ENCODE assay signal across 8 cellular contexts in genomic region chr1:38873027-38873969, GRCh38. TPM values are rescaled to one million over a fixed set of nuclear protein-coding genes. Genes with fewer than 3 reads are reported as not detected.
DNase-seq lines count a peak whose midpoint lies in the region; ATAC-seq and TF ChIP-seq lines count a peak whose summit lies in the region.

A gene with protein sequence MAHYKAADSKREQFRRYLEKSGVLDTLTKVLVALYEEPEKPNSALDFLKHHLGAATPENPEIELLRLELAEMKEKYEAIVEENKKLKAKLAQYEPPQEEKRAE (minus strand): TSS chr1:38873348. CDS start chr1:38873305, 43 bp downstream.

- H3K9me3 Mint-ChIP-seq in CD8-positive, alpha-beta T cell, result no peaks in the 10 kb centered on the region

- peak; percentile 94 to 98 (median 96) for DNase-seq in CD8-positive, alpha-beta T cell
- peak; percentile 89 for DNase-seq in HS-27A (ENCODE audit: low read depth)
- DNase-seq in NK-92 (lab: John Stamatoyannopoulos, UW; ENCODE audit: unreplicated experiment), result peak; percentile 92
- DNase-seq in activated CD8-positive, alpha-beta memory T cell treated with anti-CD3 and anti-CD28 coated beads for 1 hour (ENCODE audit: extremely low read depth in 1 of 2, low read depth in 1 of 2), result peak; percentile 89 to 94
- DNase-seq in effector CD8-positive, alpha-beta T cell (lab: John Stamatoyannopoulos, UW), result peak; percentile 92
- DNase-seq in lung (ENCODE audit: low spot score), result peak; percentile 96
- peak; percentile 90 to 95 (median 91) for DNase-seq in stimulated activated CD4-positive, alpha-beta T cell treated with anti-CD3 and anti-CD28 coated beads, TNF-alpha, amount 100 ng/mL, for 4 hours (ENCODE audit: low read depth in 3 of 3)

- 0% methylated on average over 62 to 69 of the region's 69 CpGs for WGBS in lung, 2 donors

- no peaks in the 10 kb centered on the region for H3K9me3 ChIP-seq in CD8-positive, alpha-beta T cell (ENCODE audit: low read length)
- H3K9me3 ChIP-seq in lung (ENCODE audit: control insufficient read depth in 2 of 2, insufficient read depth in 1 of 2, low read length in 1 of 2), result no peaks in the 10 kb centered on the region

- no peaks in the 10 kb centered on the region for H3K27me3 Mint-ChIP-seq in CD8-positive, alpha-beta T cell (ENCODE audit: low read depth)

- H3K27ac ChIP-seq in CD8-positive, alpha-beta T cell (ENCODE audit: low read depth, low read length), result peak within 1 kb of the TSS; percentile 71
- H3K27ac ChIP-seq in lung (ENCODE audit: low read depth in 1 of 2, low read length in 1 of 2), result peak within 1 kb of the TSS; percentile 78 to 82

- no peaks in the 10 kb centered on the region for H3K36me3 ChIP-seq in CD8-positive, alpha-beta T cell (ENCODE audit: insufficient read depth, low read length)
- no peaks in the 10 kb centered on the region for H3K36me3 ChIP-seq in lung (ENCODE audit: control insufficient read depth in 2 of 2, insufficient read depth in 2 of 2, low read length in 2 of 2)

- peak within 1 kb of the TSS; percentile 93 for H3K4me3 Mint-ChIP-seq in CD8-positive, alpha-beta T cell

- POLR2A ChIA-PET in CD8-positive, alpha-beta T cell (lab: Charles Lee), result interaction anchor here (0.8 to 5.0 kb wide), 4 partner anchors 13 to 153 kb away, joined by 3 to 22 read pairs (median 8); partner anchors contain the start of genes NDUFS5 and RRAGC

- peaks cover 16% of the 10 kb centered on the region for H3K4me1 ChIP-seq in CD8-positive, alpha-beta T cell (ENCODE audit: insufficient read depth, low read length)
- peaks cover 1 to 4% of the 10 kb centered on the region in 2 donors for H3K4me1 ChIP-seq in lung (ENCODE audit: control insufficient read depth in 2 of 2, insufficient read depth in 2 of 2, low read length in 2 of 2)

- peak within 1 kb of the TSS; percentile 56 for H3K4me3 ChIP-seq in CD8-positive, alpha-beta T cell (ENCODE audit: low read depth, low read length)
- peak within 1 kb of the TSS; percentile 89 for H3K4me3 ChIP-seq in lung

- peaks cover 3% of the 10 kb centered on the region for H3K36me3 Mint-ChIP-seq in CD8-positive, alpha-beta T cell

- H3K4me1 Mint-ChIP-seq in CD8-positive, alpha-beta T cell (ENCODE audit: low read depth), result peaks cover 31% of the 10 kb centered on the region

- no peak for TF ChIP-seq CTCF in CD8-positive, alpha-beta T cell (IDR thresholded peaks at IDR 0.05)
- no peak for TF ChIP-seq CTCF in lung (IDR thresholded peaks at IDR 0.05; ENCODE audit: control extremely low read depth, extremely low read depth)

- CTCF ChIA-PET in CD8-positive, alpha-beta T cell (lab: Charles Lee), result interaction anchor here (1.2 to 1.7 kb wide), 2 partner anchors 13 to 90 kb away, joined by 3 to 5 read pairs; partner anchors contain the start of gene RRAGC

- intact Hi-C loops in CD8-positive, alpha-beta T cell (cut with DNase I, micrococcal nuclease), result loop anchor here (1.0 to 10.0 kb wide), 5 partner anchors 14 to 702 kb away; partner anchors contain the start of genes AKIRIN1 (in 2 of the 2), NDUFS5 (in 2 of the 2), RRAGC (in 2 of the 2) and PABPC4 (in 1 of the 2)

- peak within 1 kb of the TSS; percentile 84 for H3K27ac Mint-ChIP-seq in CD8-positive, alpha-beta T cell

- H3K27me3 ChIP-seq in CD8-positive, alpha-beta T cell (ENCODE audit: insufficient read depth, low read length), result no peaks in the 10 kb centered on the region
- no peaks in the 10 kb centered on the region for H3K27me3 ChIP-seq in lung (ENCODE audit: control insufficient read depth, insufficient read depth)

- peak; percentile 98 for ATAC-seq in CD8-positive, alpha-beta T cell
- ATAC-seq in GM19467 (IDR thresholded peaks at IDR 0.05; ENCODE audit: unreplicated experiment) (peak; percentile 97), lung (ENCODE audit: insufficient read depth, low FRiP score) (peak; percentile 99)

RNA-seq across cellular contexts. Expression of the gene that starts here (rescaled TPM):
- total RNA-seq in CD8-positive, alpha-beta T cell, result 1 to 10 TPM; 2.0 to 3.2 TPM
- total RNA-seq in lung, result 10 to 100 TPM; 12.8 to 26.6 TPM
- polyA plus RNA-seq in lung, result 10 to 100 TPM; 11.2 to 15.1 TPM

Comparison
In these comparisons a context has a peak if more than half of its experiments do, and no peak if none do; other contexts are left out.
1. Peak in every context shown above with its lines: DNase-seq, ATAC-seq, H3K4me3 ChIP-seq and H3K27ac ChIP-seq.